17 cellular contexts compared by ENCODE assay signal in genomic region chr4:145886871-145887240, GRCh38. TPM values are rescaled to one million over a fixed set of nuclear protein-coding genes. Genes with fewer than 3 reads are reported as not detected.
DNase-seq lines count a peak whose midpoint lies in the region; ATAC-seq and TF ChIP-seq lines count a peak whose summit lies in the region.
"Had no signal": no experiment of that assay in that cellular context is flagged by ENCODE, and none has a peak within 500 bp of the region (broad histone marks: within the 10 kb centered on the region; RNA-seq: fewer than 3 reads in every experiment).

No MANE protein-coding gene starts in this region.

- H3K4me3 ChIP-seq in skeletal muscle tissue (ENCODE audit: low read length in 3 of 3) = peak overlapping the region in 1 of 3 donors; percentile 39
- H3K4me3 ChIP-seq: BLaER1 treated with 17β-estradiol and CSF1 and Interleukin-3, amounts not matched to agents 10 nM and 100 nM; HAP-1; PC-9 had no signal

- peaks cover 31 to 35% (median 33%) of the 10 kb centered on the region in 3 donors for H3K4me1 ChIP-seq in skeletal muscle tissue (ENCODE audit: control insufficient read depth in 3 of 3, insufficient read depth in 3 of 3, low read length in 3 of 3)

- no peak overlapping the region for H3K9ac ChIP-seq in skeletal muscle tissue (ENCODE audit: low read depth in 1 of 3, low read length in 3 of 3)
- H3K9ac ChIP-seq: BLaER1 treated with 17β-estradiol and CSF1 and Interleukin-3, amounts not matched to agents 10 nM and 100 nM had no signal

- no peak for TF ChIP-seq CTCF in HFFc6 (IDR thresholded peaks at IDR 0.05)

- H3K27me3 Mint-ChIP-seq in HFFc6 (ENCODE audit: insufficient read depth) = no peaks in the 10 kb centered on the region
- H3K27me3 Mint-ChIP-seq: progenitor cell of endocrine pancreas, T-cell had no signal

- ATAC-seq in left cardiac atrium = peak; percentile 80
- no peak for ATAC-seq in HG02759 (IDR thresholded peaks at IDR 0.05; ENCODE audit: unreplicated experiment)
- ATAC-seq in stimulated activated naive CD8-positive, alpha-beta T cell treated with anti-CD3 and anti-CD28 coated beads, Interleukin-15, Interleukin-2, amounts not matched to agents 100 U/mL and 50 U/mL, for 24 hours = no peak
- ATAC-seq: T-cell had no signal

- peaks cover 8% of the 10 kb centered on the region; the same call in 1 of the 2 replicates for H3K36me3 Mint-ChIP-seq in HFFc6 (ENCODE audit: low read depth)

- H3K9me3 Mint-ChIP-seq in HFFc6 = no peaks in the 10 kb centered on the region
- H3K9me3 Mint-ChIP-seq: mesothelial cell of epicardium, T-cell had no signal

- intact Hi-C loops in left cardiac atrium (cut with DNase I) = no loop called here

- H3K9me3 ChIP-seq in skeletal muscle tissue (ENCODE audit: control insufficient read depth in 3 of 3, low read length in 3 of 3) = no peaks in the 10 kb centered on the region
- H3K9me3 ChIP-seq: BLaER1 treated with 17β-estradiol and CSF1 and Interleukin-3, amounts not matched to agents 10 nM and 100 nM; HAP-1 had no signal

- no peak overlapping the region; the same call in 1 of the 2 replicates for H3K4me3 Mint-ChIP-seq in HFFc6
- H3K4me3 Mint-ChIP-seq: mesothelial cell of epicardium, T-cell had no signal

- no peak for DNase-seq in HFFc6
- DNase-seq in SKM-1 treated with dmso at 0.1 percent for 144 hours (lab: John Stamatoyannopoulos, UW; ENCODE audit: unreplicated experiment) = peak; percentile 30
- no peak for DNase-seq in left cardiac atrium
- DNase-seq in ureter (ENCODE audit: low spot score) = no peak
- DNase-seq in stimulated activated naive CD8-positive, alpha-beta T cell treated with anti-CD3 and anti-CD28 coated beads, Interleukin-15, Interleukin-2, amounts not matched to agents 100 U/mL and 50 U/mL, for 24 hours = no peak
- DNase-seq in NCI-H526 treated with DMSO at 0.1 percent for 48 hours (lab: John Stamatoyannopoulos, UW) = no peak
- DNase-seq: activated CD4-positive, alpha-beta T cell treated with anti-CD3 and anti-CD28 coated beads for 1 hour; activated T-cell treated with anti-CD3 and anti-CD28 coated beads, Interleukin-2, amount 50 U/mL, for 1 hour; NCI-H1105 treated with DMSO at 0.1 percent for 48 hours; PC-9; T-cell had no signal

- H3K27ac ChIP-seq in skeletal muscle tissue (ENCODE audit: low read depth, low read length) = peak overlapping the region; percentile 34
- H3K27ac ChIP-seq: BLaER1 treated with 17β-estradiol and CSF1 and Interleukin-3, amounts not matched to agents 10 nM and 100 nM; PC-9 had no signal

- peaks cover 4 to 12% (median 9%) of the 10 kb centered on the region in 3 donors for H3K36me3 ChIP-seq in skeletal muscle tissue (ENCODE audit: control insufficient read depth in 3 of 3, insufficient read depth in 3 of 3, low read length in 3 of 3)

- H3K27me3 ChIP-seq in skeletal muscle tissue (ENCODE audit: control insufficient read depth in 3 of 3, insufficient read depth in 3 of 3, low read length in 3 of 3) = no peaks in the 10 kb centered on the region
- H3K27me3 ChIP-seq: BLaER1 treated with 17β-estradiol and CSF1 and Interleukin-3, amounts not matched to agents 10 nM and 100 nM had no signal

- H3K27ac Mint-ChIP-seq in HFFc6 = peak overlapping the region; percentile 51
- H3K27ac Mint-ChIP-seq: mesothelial cell of epicardium, progenitor cell of endocrine pancreas, T-cell had no signal

- peaks cover 23% of the 10 kb centered on the region for H3K4me1 Mint-ChIP-seq in HFFc6 (ENCODE audit: low read depth)

RNA-seq across cellular contexts. Expression of gene ZNF827, which starts 51.8 kb away (rescaled TPM):
- total RNA-seq in HFFc6 (2021; fragmentation: NEBNext Ultra II Directional; extraction: Animal tissue kit (Norgen Biotek cat#: 25700)) = 10 to 100 TPM; 15.8 to 22.4 (median 17.6) TPM
- total RNA-seq in left cardiac atrium (10 to 100 TPM; 13.3 to 17.9 TPM), skeletal muscle tissue (9.4 TPM), ureter (59.4 TPM)

Comparison
In these comparisons a context has a peak if more than half of its experiments do, and no peak if none do; other contexts are left out.
1. ATAC-seq: peak in left cardiac atrium (2 of 2); none in HG02759 (single experiment) and stimulated activated naive CD8-positive, alpha-beta T cell treated with anti-CD3 and anti-CD28 coated beads, Interleukin-15, Interleukin-2, amounts not matched to agents 100 U/mL and 50 U/mL, for 24 hours (single experiment).